1 cellular context compared by ENCODE assay signal in the genomic region with DNA sequence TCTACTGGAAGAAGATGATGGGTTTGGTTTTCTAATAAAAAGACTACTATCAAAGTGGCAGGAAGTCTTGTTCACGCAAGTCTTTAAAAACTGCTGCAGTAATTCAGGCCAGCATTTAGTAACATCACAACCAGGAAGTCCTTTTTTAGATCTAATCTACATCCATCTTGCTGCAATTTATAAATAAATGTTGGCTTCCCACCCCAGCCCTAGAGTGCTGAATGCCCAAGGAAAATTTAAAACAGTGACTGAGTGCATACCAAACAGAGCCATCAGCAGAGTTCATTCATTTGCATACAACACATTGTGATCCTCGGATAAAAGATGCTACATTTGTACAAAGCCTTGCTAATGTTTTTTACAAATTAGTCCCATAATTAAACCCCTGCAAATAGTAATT.
TF ChIP-seq lines count a peak whose summit lies in the region.

No MANE protein-coding gene starts in this region.

TF ChIP-seq in HepG2, 621 proteins besides CTCF, POLR2A, EP300 and RAD21 (continued from another document):
- TF ChIP-seq ZNF318 (CRISPR knock-in tag; IDR thresholded peaks at IDR 0.05) (no peak), ZNF256 (CRISPR knock-in tag; conservative IDR thresholded peaks at IDR 0.05) (no peak)
TF ChIP-seq in HepG2: peak in this region for 0.
